Comparison of ENCODE assay signal across 9 cellular contexts in the genomic region with DNA sequence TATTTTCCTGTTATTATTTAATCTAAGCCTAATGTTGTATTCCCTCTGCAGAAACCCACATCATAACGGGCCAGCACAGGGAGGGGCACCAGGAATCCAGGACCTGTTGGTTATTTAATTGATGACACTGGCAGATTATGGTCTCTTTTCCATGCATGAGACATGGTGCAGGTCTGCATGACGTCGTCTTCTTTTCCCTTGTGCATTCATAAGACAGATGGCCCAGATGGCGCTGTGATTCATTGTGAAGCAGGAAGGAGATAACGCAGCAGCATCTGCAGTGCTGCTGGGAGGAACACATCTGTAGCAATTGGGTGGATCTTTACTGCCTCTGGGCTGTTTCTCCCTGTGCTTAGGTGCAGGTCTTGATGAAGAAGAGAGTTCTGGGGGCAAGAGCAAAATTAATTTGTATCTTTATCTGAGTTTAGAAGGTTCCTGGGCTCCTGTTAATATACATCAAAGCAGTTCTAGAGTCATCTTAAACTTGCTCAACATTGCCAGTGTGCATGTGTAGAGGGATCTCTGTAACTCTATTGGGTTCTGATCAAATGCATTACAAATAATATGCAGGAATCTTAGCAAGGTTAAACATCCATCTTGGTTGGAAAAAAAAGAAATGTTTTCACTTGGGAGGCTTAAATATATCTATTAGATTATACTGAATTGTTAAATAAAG.
DNase-seq lines count a peak whose midpoint lies in the region; ATAC-seq, FAIRE-seq and TF ChIP-seq lines count a peak whose summit lies in the region.
"Had no signal": no experiment of that assay in that cellular context is flagged by ENCODE, and none has a peak within 500 bp of the region (broad histone marks: within the 10 kb centered on the region; RNA-seq: fewer than 3 reads in every experiment).

No MANE protein-coding gene starts in this region.

- H3K36me3 ChIP-seq in brain microvascular endothelial cell (replicated peaks) (no peaks in the 10 kb centered on the region), thoracic aorta (no peaks in the 10 kb centered on the region)

- no peaks in the 10 kb centered on the region for H3K27me3 Mint-ChIP-seq in stimulated activated memory B cell treated with anti-CD40 and anti-IgM and Interleukin-4, amounts not matched to agents 10 μg/mL and 1 μg/mL and 100 μg/mL, for 72 hours

- peaks cover 21 to 60% of the 10 kb centered on the region in 2 donors for H3K4me1 ChIP-seq in thoracic aorta (ENCODE audit: control insufficient read depth in 1 of 2, low read depth in 2 of 2)

- TF ChIP-seq CTCF in brain microvascular endothelial cell (IDR thresholded peaks at IDR 0.05; ENCODE audit: low read depth, low read length, missing control alignments) = peak; percentile 38
- no peak for TF ChIP-seq CTCF in thoracic aorta (IDR thresholded peaks at IDR 0.05)

- H3K27ac Mint-ChIP-seq in stimulated activated memory B cell treated with anti-CD40 and anti-IgM and Interleukin-4, amounts not matched to agents 10 μg/mL and 1 μg/mL and 100 μg/mL, for 72 hours = no peak overlapping the region

- no peaks in the 10 kb centered on the region for H3K36me3 Mint-ChIP-seq in stimulated activated memory B cell treated with anti-CD40 and anti-IgM and Interleukin-4, amounts not matched to agents 10 μg/mL and 1 μg/mL and 100 μg/mL, for 72 hours

- H3K27ac ChIP-seq in brain microvascular endothelial cell (peak overlapping the region; percentile 44), thoracic aorta (peak overlapping the region; percentile 35 to 39)
- H3K27ac ChIP-seq: VCaP had no signal

- in situ Hi-C loops in brain microvascular endothelial cell (cut with HindIII; ENCODE audit: low pct_ligation_motif_present, low sequenced_read_pairs) = no loop called here

- H3K4me1 Mint-ChIP-seq in stimulated activated memory B cell treated with anti-CD40 and anti-IgM and Interleukin-4, amounts not matched to agents 10 μg/mL and 1 μg/mL and 100 μg/mL, for 72 hours = peaks cover 17% of the 10 kb centered on the region

- DNase-seq in Right ventricle myocardium inferior (ENCODE audit: missing footprints) = peak; percentile 20
- DNase-seq in cardiac septum (ENCODE audit: low spot score) = no peak
- peak; percentile 10 for DNase-seq in HTR-8/SVneo (ENCODE audit: insufficient read length, low spot score)
- DNase-seq in brain microvascular endothelial cell = peak; percentile 89
- no peak for DNase-seq in thoracic aorta (ENCODE audit: low spot score)
- no peak for DNase-seq in kidney glomerular epithelial cell (lab: John Stamatoyannopoulos, UW)
- DNase-seq in NOMO-1 treated with dmso at 0.1 percent for 144 hours (lab: John Stamatoyannopoulos, UW; ENCODE audit: unreplicated experiment) = no peak

- H3K4me3 ChIP-seq in brain microvascular endothelial cell (ENCODE audit: low read depth, low read length) = no peak overlapping the region
- no peak overlapping the region for H3K4me3 ChIP-seq in thoracic aorta

- H3K9me3 ChIP-seq in thoracic aorta = no peaks in the 10 kb centered on the region

- H3K9me3 Mint-ChIP-seq in stimulated activated memory B cell treated with anti-CD40 and anti-IgM and Interleukin-4, amounts not matched to agents 10 μg/mL and 1 μg/mL and 100 μg/mL, for 72 hours = no peaks in the 10 kb centered on the region

- peak; percentile 77 for FAIRE-seq in HTR-8/SVneo (lab: Jason Lieb, UNC)

- H3K4me3 Mint-ChIP-seq in stimulated activated memory B cell treated with anti-CD40 and anti-IgM and Interleukin-4, amounts not matched to agents 10 μg/mL and 1 μg/mL and 100 μg/mL, for 72 hours = no peak overlapping the region

- intact Hi-C loops in Right ventricle myocardium inferior (cut with DNase I) = no loop called here
- intact Hi-C loops in cardiac septum (cut with DNase I) = loop anchor here (5.0 to 10.0 kb wide), 2 partner anchors 80 to 402 kb away; no protein-coding TSS in a partner anchor

- no peaks in the 10 kb centered on the region for H3K27me3 ChIP-seq in brain microvascular endothelial cell (replicated peaks)
- H3K27me3 ChIP-seq in thoracic aorta (replicated peaks; ENCODE audit: insufficient read depth) = no peaks in the 10 kb centered on the region

- ATAC-seq in Right ventricle myocardium inferior (peak; percentile 28), thoracic aorta (ENCODE audit: insufficient number of reproducible peaks, low FRiP score, low read depth) (no peak)
- no peak for ATAC-seq in stimulated activated memory B cell treated with anti-CD40 and anti-IgM and Interleukin-4, amounts not matched to agents 10 μg/mL and 1 μg/mL and 100 μg/mL, for 72 hours

Comparison
In these comparisons a context has a peak if more than half of its experiments do, and no peak if none do; other contexts are left out.
1. DNase-seq: peak in Right ventricle myocardium inferior (single experiment), HTR-8/SVneo (single experiment) and brain microvascular endothelial cell (single experiment); none in cardiac septum (single experiment), thoracic aorta (single experiment), kidney glomerular epithelial cell (single experiment) and NOMO-1 treated with dmso at 0.1 percent for 144 hours (single experiment).